21 cellular contexts compared by ENCODE assay signal in the genomic region with DNA sequence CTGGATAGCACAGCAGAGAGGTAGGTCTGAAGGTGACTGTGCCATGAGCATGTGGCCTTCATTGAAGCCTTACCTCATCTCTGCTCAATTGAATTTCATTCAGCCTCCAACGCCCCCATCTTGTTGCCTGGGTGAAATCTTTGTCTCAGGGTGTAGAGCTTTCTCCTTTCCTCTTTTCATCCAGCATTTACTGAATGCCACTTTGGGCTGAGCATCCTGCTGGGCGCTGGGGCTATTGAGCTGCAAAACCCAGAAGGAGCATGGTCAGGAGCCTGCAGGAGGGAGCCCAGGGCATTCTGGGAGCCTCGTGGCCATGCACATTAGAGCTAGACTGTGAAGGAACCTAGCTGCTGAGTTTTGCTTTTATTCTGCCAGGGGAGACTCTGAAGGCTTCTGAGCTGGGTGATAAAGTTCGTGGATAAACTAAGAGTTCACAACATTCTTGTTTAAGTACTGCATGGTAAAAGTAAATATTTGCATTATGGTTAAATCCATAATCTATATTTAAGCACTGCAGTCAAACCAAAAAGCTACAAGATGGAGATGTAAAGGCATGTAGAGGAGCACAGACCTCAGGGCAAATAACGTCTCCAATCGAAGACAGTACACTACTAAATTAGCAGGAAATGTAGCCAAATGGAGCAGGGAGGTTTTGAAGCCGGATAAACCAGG. TPM values are rescaled to one million over a fixed set of nuclear protein-coding genes. Genes with fewer than 3 reads are reported as not detected.
DNase-seq lines count a peak whose midpoint lies in the region; ATAC-seq and TF ChIP-seq lines count a peak whose summit lies in the region.
"Had no signal": no experiment of that assay in that cellular context is flagged by ENCODE, and none has a peak within 500 bp of the region (broad histone marks: within the 10 kb centered on the region; RNA-seq: fewer than 3 reads in every experiment).

No MANE protein-coding gene starts in this region.

- H4K8ac ChIP-seq in mesenchymal stem cell (ENCODE audit: low read length), result peak overlapping the region; percentile 10

- no peak overlapping the region for H2BK5ac ChIP-seq in mesenchymal stem cell (ENCODE audit: low read depth, low read length, poor library complexity, severe bottlenecking)

- no peak overlapping the region for H2AK5ac ChIP-seq in mesenchymal stem cell (ENCODE audit: low read length, severe bottlenecking)

- H3K27ac ChIP-seq in HUES64 (ENCODE audit: low read depth, low read length), result peak overlapping the region; percentile 34; the same call in 1 of the 2 replicates
- no peak overlapping the region for H3K27ac ChIP-seq in RWPE2 (ENCODE audit: poor library complexity, severe bottlenecking)
- H3K27ac ChIP-seq in mesenchymal stem cell (ENCODE audit: low read length, poor library complexity, severe bottlenecking), result no peak overlapping the region
- H3K27ac ChIP-seq in esophagus muscularis mucosa (replicated peaks in 1 of 4), result no peak overlapping the region
- H3K27ac ChIP-seq: cardiac muscle cell, left ventricle myocardium inferior, psoas muscle, SJSA1, vagina had no signal

- ATAC-seq in RWPE2 (ENCODE audit: low read depth) (no peak), HG02571 (IDR thresholded peaks at IDR 0.05; ENCODE audit: unreplicated experiment) (no peak)
- ATAC-seq: psoas muscle had no signal

- no peak overlapping the region for H3K4ac ChIP-seq in mesenchymal stem cell (ENCODE audit: low read depth in 1 of 2, low read length in 2 of 2)

- H3K9me3 ChIP-seq in HUES64 (ENCODE audit: insufficient read depth, low read depth, low read length), result no peaks in the 10 kb centered on the region
- H3K9me3 ChIP-seq in RWPE2 (ENCODE audit: severe bottlenecking), result no peaks in the 10 kb centered on the region
- no peaks in the 10 kb centered on the region for H3K9me3 ChIP-seq in mesenchymal stem cell (ENCODE audit: control insufficient read depth, low read length)
- no peaks in the 10 kb centered on the region for H3K9me3 ChIP-seq in BE2C
- H3K9me3 ChIP-seq in esophagus muscularis mucosa, result no peaks in the 10 kb centered on the region
- H3K9me3 ChIP-seq: left ventricle myocardium inferior, psoas muscle, SJSA1, vagina had no signal

- TF ChIP-seq CTCF in RWPE2 (IDR thresholded peaks at IDR 0.05; ENCODE audit: poor library complexity, severe bottlenecking) (no peak), BE2C (IDR thresholded peaks at IDR 0.05; ENCODE audit: low read depth, low read length) (no peak), esophagus muscularis mucosa (IDR thresholded peaks at IDR 0.05) (no peak)

- TF ChIP-seq EP300 in esophagus muscularis mucosa (IDR thresholded peaks at IDR 0.05), result no peak

- H3K14ac ChIP-seq in mesenchymal stem cell (ENCODE audit: low read length in 2 of 2), result no peak overlapping the region

- no peak overlapping the region for H2BK120ac ChIP-seq in mesenchymal stem cell (ENCODE audit: low read depth, low read length)

- H3K4me3 ChIP-seq in HUES64 (ENCODE audit: low read length) (no peak overlapping the region), RWPE2 (ENCODE audit: severe bottlenecking) (no peak overlapping the region), mesenchymal stem cell (ENCODE audit: insufficient read depth in 1 of 2, low read depth in 1 of 2, low read length in 2 of 2) (no peak overlapping the region), BE2C (ENCODE audit: low read depth, low read length) (no peak overlapping the region), esophagus muscularis mucosa (no peak overlapping the region)
- H3K4me3 ChIP-seq: cardiac muscle cell, left ventricle myocardium inferior, psoas muscle, SJSA1, vagina had no signal

- no peak overlapping the region for H3K23ac ChIP-seq in mesenchymal stem cell (ENCODE audit: low read length in 2 of 2)

- intact Hi-C loops in esophagus muscularis mucosa (cut with DNase I), result no loop called here

- H3K9ac ChIP-seq in HUES64 (ENCODE audit: low read depth, low read length), result no peak overlapping the region
- no peak overlapping the region for H3K9ac ChIP-seq in mesenchymal stem cell (ENCODE audit: low read length)

- H3K18ac ChIP-seq in mesenchymal stem cell (ENCODE audit: low read depth in 1 of 2, low read length in 2 of 2), result no peak overlapping the region

- H3K4me2 ChIP-seq in mesenchymal stem cell (ENCODE audit: low read length, poor library complexity, severe bottlenecking), result no peak overlapping the region

- H4K91ac ChIP-seq in mesenchymal stem cell (ENCODE audit: low read length), result no peak overlapping the region

- no peak overlapping the region for H2BK12ac ChIP-seq in mesenchymal stem cell (ENCODE audit: low read length in 2 of 2)

- WGBS in HUES64, result 55% methylated on average over 7 of the region's 7 CpGs
- 68% methylated on average over 7 of the region's 7 CpGs for WGBS in mesenchymal stem cell
- 32% methylated on average over 7 of the region's 7 CpGs for WGBS in esophagus muscularis mucosa

- DNase-seq in Ammon's horn (ENCODE audit: low spot score), result peak; percentile 33
- peak; percentile 57 for DNase-seq in RWPE2 (ENCODE audit: low spot score)
- no peak for DNase-seq in mesenchymal stem cell
- no peak for DNase-seq in BE2C
- DNase-seq in hippocampal formation (lab: John Stamatoyannopoulos, UW), result no peak
- no peak for DNase-seq in esophagus muscularis mucosa (ENCODE audit: extremely low spot score)
- DNase-seq: activated CD4-positive, alpha-beta T cell treated with anti-CD3 and anti-CD28 coated beads, Interleukin-2, amount 10 ng/mL, durations not matched to agents 24 days and 14 days; activated T-cell treated with anti-CD3 and anti-CD28 coated beads, Interleukin-2, amount 50 U/mL, for 1 hour; AML-193; effector CD8-positive, alpha-beta T cell; left ventricle myocardium inferior; naive B cell; psoas muscle; stimulated activated CD4-positive, alpha-beta T cell treated with anti-CD3 and anti-CD28 coated beads, Interleukin-12 subunit alpha, Interleukin-12 subunit beta, amount 100 ng/mL, for 4 hours; stimulated activated naive CD4-positive, alpha-beta T cell treated with Interleukin-2 at 50 U/mL for 16 hours; T1000 had no signal

- no peak overlapping the region for H2AFZ ChIP-seq in mesenchymal stem cell (ENCODE audit: low read depth, low read length)

- H3K27me3 ChIP-seq in HUES64 (ENCODE audit: insufficient read depth, low read length), result no peaks in the 10 kb centered on the region
- H3K27me3 ChIP-seq in RWPE2 (ENCODE audit: insufficient read depth, poor library complexity, severe bottlenecking), result no peaks in the 10 kb centered on the region
- H3K27me3 ChIP-seq in mesenchymal stem cell (ENCODE audit: control insufficient read depth in 1 of 2, insufficient read depth in 1 of 2, low read length in 2 of 2), result no peaks in the 10 kb centered on the region
- H3K27me3 ChIP-seq in BE2C, result no peaks in the 10 kb centered on the region
- H3K27me3 ChIP-seq in esophagus muscularis mucosa, result no peaks in the 10 kb centered on the region
- H3K27me3 ChIP-seq: cardiac muscle cell, SJSA1, vagina had no signal

- H3K36me3 ChIP-seq in HUES64 (ENCODE audit: insufficient read depth, low read length), result no peaks in the 10 kb centered on the region
- no peaks in the 10 kb centered on the region for H3K36me3 ChIP-seq in RWPE2 (ENCODE audit: low read depth)
- peaks cover 0 to under 1% of the 10 kb centered on the region in 2 experiments for H3K36me3 ChIP-seq in mesenchymal stem cell (ENCODE audit: control insufficient read depth in 1 of 2, insufficient read depth in 2 of 2, low read depth in 1 of 2, low read length in 2 of 2)
- no peaks in the 10 kb centered on the region for H3K36me3 ChIP-seq in BE2C
- H3K36me3 ChIP-seq in esophagus muscularis mucosa, result no peaks in the 10 kb centered on the region
- H3K36me3 ChIP-seq: cardiac muscle cell, left ventricle myocardium inferior, SJSA1, vagina had no signal

- H3K4me1 ChIP-seq in HUES64 (ENCODE audit: insufficient read depth, low read length) (peaks cover 10% of the 10 kb centered on the region), RWPE2 (ENCODE audit: insufficient read depth, poor library complexity, severe bottlenecking) (peaks cover 20% of the 10 kb centered on the region), mesenchymal stem cell (ENCODE audit: control insufficient read depth, insufficient read depth, low read depth, low read length) (peaks cover 7% of the 10 kb centered on the region), BE2C (peaks cover 5% of the 10 kb centered on the region; the same call in 1 of the 2 replicates), esophagus muscularis mucosa (peaks cover 0 to 9% (median 0%) of the 10 kb centered on the region in 4 donors)
- H3K4me1 ChIP-seq: left ventricle myocardium inferior, psoas muscle, vagina had no signal

- H3K79me1 ChIP-seq in mesenchymal stem cell (replicated peaks; ENCODE audit: low read length, poor library complexity, severe bottlenecking), result peaks cover 1% of the 10 kb centered on the region

- no peak overlapping the region for H2BK15ac ChIP-seq in mesenchymal stem cell (ENCODE audit: low read depth, poor library complexity, severe bottlenecking)

- no peak for TF ChIP-seq POLR2A in esophagus muscularis mucosa (IDR thresholded peaks at IDR 0.05; ENCODE audit: low read depth)

RNA-seq across cellular contexts. Expression of a gene that starts 13.2 kb away (rescaled TPM):
- polyA plus RNA-seq in HUES64 (2013, experiment 1 of 2), result 21.2 TPM
- polyA plus RNA-seq in HUES64 (2013, experiment 2 of 2), result 22.3 TPM
- 35.5 TPM for polyA plus RNA-seq in mesenchymal stem cell (2013, experiment 1 of 2)
- 32.6 TPM for polyA plus RNA-seq in mesenchymal stem cell (2013, experiment 2 of 2)
- polyA plus RNA-seq in BE2C (2012; ENCODE audit: insufficient read depth, insufficient read length, low read depth), result 67.1 TPM
- 10 to 100 TPM; 56.5 to 66.7 (median 61.8) TPM for total RNA-seq in esophagus muscularis mucosa

Comparison
In these comparisons a context has a peak if more than half of its experiments do, and no peak if none do; other contexts are left out.
1. DNase-seq: peak in Ammon's horn (single experiment) and RWPE2 (single experiment); none in mesenchymal stem cell (single experiment), BE2C (single experiment), hippocampal formation (0 of 2) and esophagus muscularis mucosa (single experiment).